Comparison of ENCODE assay signal across 24 cellular contexts in the genomic region with DNA sequence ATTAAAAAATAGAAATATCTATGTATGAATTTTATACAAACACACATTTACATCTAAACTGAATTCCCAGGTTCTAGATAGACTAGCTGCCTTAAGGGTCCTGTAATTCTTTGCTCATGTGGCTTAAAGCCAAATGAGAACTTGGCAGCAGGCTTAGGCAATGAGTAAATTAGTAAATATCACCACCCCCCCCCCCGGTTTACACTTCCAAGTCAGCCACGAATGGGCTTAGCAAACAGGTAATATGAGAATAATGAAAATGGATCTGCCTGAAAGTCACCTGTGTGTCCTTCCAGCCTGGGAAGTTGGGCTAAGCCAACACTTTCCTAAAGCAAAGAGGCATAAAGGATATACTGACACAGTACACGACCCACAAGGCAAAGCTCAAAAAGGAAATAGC.
A peak's percentile ranks its signal among the peaks of the same experiment; 100 is the strongest.
DNase-seq lines count a peak whose midpoint lies in the region; ATAC-seq, FAIRE-seq and TF ChIP-seq lines count a peak whose summit lies in the region.
"Had no signal": no experiment of that assay in that cellular context is flagged by ENCODE, and none has a peak within 500 bp of the region (broad histone marks: within the 10 kb centered on the region; RNA-seq: fewer than 3 reads in every experiment).

No MANE protein-coding gene starts in this region.

- ATAC-seq in HG02571 (IDR thresholded peaks at IDR 0.05; ENCODE audit: unreplicated experiment): no peak
- no peak for ATAC-seq in activated naive CD4-positive, alpha-beta T cell treated with anti-CD3 and anti-CD28 coated beads, Interleukin-2, amount 50 U/mL, for 72 hours
- ATAC-seq: esophagus mucosa, GM12878, HCT116, psoas muscle, upper lobe of right lung, WTC11 had no signal

- no peaks in the 10 kb centered on the region for H3K27me3 ChIP-seq in bronchial epithelial cell (ENCODE audit: control insufficient read depth, insufficient read depth, low read length)
- H3K27me3 ChIP-seq: upper lobe of right lung had no signal

- H3K27ac ChIP-seq in C4-2B: peak overlapping the region; percentile 32; the same call in 1 of the 2 replicates
- H3K27ac ChIP-seq: psoas muscle, upper lobe of right lung had no signal

- H3K4me3 ChIP-seq in bronchial epithelial cell (ENCODE audit: low read depth, low read length): no peak overlapping the region
- H3K4me3 ChIP-seq: GM12878, psoas muscle, upper lobe of right lung had no signal

- H3K36me3 ChIP-seq in bronchial epithelial cell (ENCODE audit: control insufficient read depth, insufficient read depth, low read length): no peaks in the 10 kb centered on the region
- H3K36me3 ChIP-seq: upper lobe of right lung had no signal

- H3K36me3 Mint-ChIP-seq in activated naive CD4-positive, alpha-beta T cell treated with anti-CD3 and anti-CD28 coated beads, Interleukin-2, amount 50 U/mL, for 72 hours: no peaks in the 10 kb centered on the region
- H3K36me3 Mint-ChIP-seq: CD14-positive monocyte, WTC11 had no signal

- FAIRE-seq in bronchial epithelial cell (lab: Jason Lieb, UNC): no peak
- FAIRE-seq: GM12878 had no signal

- H3K9me3 Mint-ChIP-seq in activated naive CD4-positive, alpha-beta T cell treated with anti-CD3 and anti-CD28 coated beads, Interleukin-2, amount 50 U/mL, for 72 hours: no peaks in the 10 kb centered on the region
- H3K9me3 Mint-ChIP-seq: WTC11 had no signal

- DNase-seq in DMS79 treated with DMSO at 0.1 percent for 48 hours (lab: John Stamatoyannopoulos, UW) (peak; percentile 37), NCI-H2196 (lab: John Stamatoyannopoulos, UW; ENCODE audit: unreplicated experiment) (peak; percentile 59), bronchial epithelial cell (ENCODE audit: low read depth) (peak; percentile 81), GM03348 (ENCODE audit: low spot score) (no peak)
- no peak for DNase-seq in activated naive CD4-positive, alpha-beta T cell treated with anti-CD3 and anti-CD28 coated beads, Interleukin-2, amount 50 U/mL, for 72 hours (ENCODE audit: low spot score in 2 of 2)
- DNase-seq: activated CD4-positive, alpha-beta T cell treated with anti-CD3 and anti-CD28 coated beads, Interleukin-2, amount 50 U/mL, for 48 hours; activated gamma-delta T cell; DMS153; effector CD8-positive, alpha-beta T cell; islet precursor cell; KBM-7; mammary epithelial cell; psoas muscle; RPMI8226; SK-N-SH; upper lobe of right lung had no signal

- H3K27ac Mint-ChIP-seq in activated naive CD4-positive, alpha-beta T cell treated with anti-CD3 and anti-CD28 coated beads, Interleukin-2, amount 50 U/mL, for 72 hours: no peak overlapping the region
- H3K27ac Mint-ChIP-seq: brain, WTC11 had no signal

- TF ChIP-seq CTCF in C4-2B (conservative IDR thresholded peaks at IDR 0.05) (no peak), bronchial epithelial cell (IDR thresholded peaks at IDR 0.05; ENCODE audit: insufficient read depth, low read length, severe bottlenecking) (no peak)

Comparison
In these comparisons a context has a peak if more than half of its experiments do, and no peak if none do; other contexts are left out.
1. DNase-seq: peak in DMS79 treated with DMSO at 0.1 percent for 48 hours (single experiment), NCI-H2196 (single experiment) and bronchial epithelial cell (single experiment); none in GM03348 (single experiment) and activated naive CD4-positive, alpha-beta T cell treated with anti-CD3 and anti-CD28 coated beads, Interleukin-2, amount 50 U/mL, for 72 hours (0 of 2).